Comparison of ENCODE assay signal across 8 cellular contexts in the genomic region with DNA sequence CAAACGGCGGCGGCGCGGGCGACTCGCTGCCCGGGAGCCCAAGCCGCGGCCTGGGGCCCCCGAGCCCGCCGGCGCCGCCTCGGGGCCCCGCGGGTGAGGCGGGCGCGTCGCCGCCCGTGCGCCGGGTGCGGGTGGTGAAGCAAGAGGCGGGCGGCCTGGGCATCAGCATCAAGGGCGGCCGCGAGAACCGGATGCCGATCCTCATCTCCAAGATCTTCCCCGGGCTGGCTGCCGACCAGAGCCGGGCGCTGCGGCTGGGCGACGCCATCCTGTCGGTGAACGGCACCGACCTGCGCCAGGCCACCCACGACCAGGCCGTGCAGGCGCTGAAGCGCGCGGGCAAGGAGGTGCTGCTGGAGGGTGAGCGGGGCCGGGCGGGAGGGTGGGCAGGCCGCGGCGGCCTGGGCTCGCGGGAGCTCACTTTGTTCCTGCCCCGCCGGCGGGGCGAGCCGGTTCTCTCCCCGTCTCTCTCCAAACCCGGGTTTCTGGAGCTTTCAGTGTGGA. TPM values are rescaled to one million over a fixed set of nuclear protein-coding genes. Genes with fewer than 3 reads are reported as not detected.
DNase-seq lines count a peak whose midpoint lies in the region; ATAC-seq, FAIRE-seq and TF ChIP-seq lines count a peak whose summit lies in the region.

No MANE protein-coding gene starts in this region.

- in situ Hi-C loops in KBM-7 (cut with MboI; ENCODE audit: low pct_unique_long_range_greater_than_20kb, low sequenced_read_pairs): no loop called here

- H2BK5ac ChIP-seq in H1 (ENCODE audit: low read depth, low read length): no peak overlapping the region; the same call in 1 of the 2 replicates

- peak overlapping the region; percentile 92; the same call in 1 of the 2 replicates for H4K8ac ChIP-seq in H1 (ENCODE audit: extremely low read depth, insufficient read depth, low read length)

- WGBS in H1 (ENCODE audit: extremely low coverage in 1 of 2, insufficient coverage in 1 of 2, insufficient read length in 1 of 2, insufficient replicate concordance in 2 of 2, low coverage in 1 of 2, low lambda C conversion rate in 2 of 2, missing lambda C conversion rate in 1 of 2), 2 experiments: 2% methylated on average over 44 of the region's 66 CpGs; no CpG with 5 or more reads in 1 of the 2 experiments

- H3K36me3 ChIP-seq in DOHH2 (ENCODE audit: control insufficient read depth, low read length) (no peaks in the 10 kb centered on the region), H1 (ENCODE audit: control insufficient read depth in 2 of 4, insufficient read depth in 4 of 4, low read length in 3 of 4) (no peaks in the 10 kb centered on the region)

- no peak overlapping the region for H4K5ac ChIP-seq in H1 (ENCODE audit: insufficient read length, low read depth, low read length)

- ATAC-seq in GM21526 (IDR thresholded peaks at IDR 0.05; ENCODE audit: low FRiP score, unreplicated experiment) (peak; percentile 30), omental fat pad (ENCODE audit: low FRiP score) (no peak)
- ATAC-seq in activated CD8-positive, alpha-beta T cell treated with anti-CD3 and anti-CD28 coated beads, Interleukin-2, amount 10 ng/mL, durations not matched to agents 7 days and 5 days: peak; percentile 42

- H3K27ac ChIP-seq in DOHH2 (ENCODE audit: low read depth, low read length): peak overlapping the region; percentile 64; the same call in 1 of the 2 replicates
- H3K27ac ChIP-seq in H1 (ENCODE audit: low read depth, low read length): peak overlapping the region; percentile 59; the same call in 1 of the 2 replicates

- H3F3A ChIP-seq in DOHH2 (ENCODE audit: control insufficient read depth, insufficient read depth): peaks cover 8% of the 10 kb centered on the region

- H3K9ac ChIP-seq in H1 (replicated peaks in 1 of 4; ENCODE audit: extremely low read depth in 1 of 4, low read depth in 3 of 4, low read length in 3 of 4): peak overlapping the region; percentile 73 to 98 (median 80)

- H3K9me3 ChIP-seq in DOHH2 (ENCODE audit: control insufficient read depth, insufficient read depth, low read length) (no peaks in the 10 kb centered on the region), H1 (ENCODE audit: insufficient read depth in 2 of 2, low read depth in 1 of 2, low read length in 1 of 2) (no peaks in the 10 kb centered on the region), mononuclear cell (ENCODE audit: low read depth, low read length) (no peaks in the 10 kb centered on the region)

- no peak overlapping the region for H2AK5ac ChIP-seq in H1 (ENCODE audit: low read depth, low read length)

- H3K9me2 ChIP-seq in DOHH2 (replicated peaks; ENCODE audit: control insufficient read depth, low read length): no peaks in the 10 kb centered on the region

- H2AFZ ChIP-seq in H1 (ENCODE audit: low read length): no peak overlapping the region

- H3K4me3 Mint-ChIP-seq in activated CD8-positive, alpha-beta T cell treated with anti-CD3 and anti-CD28 coated beads, Interleukin-2, amount 10 ng/mL, durations not matched to agents 7 days and 5 days: peak overlapping the region; percentile 88

- H3K36me3 Mint-ChIP-seq in activated CD8-positive, alpha-beta T cell treated with anti-CD3 and anti-CD28 coated beads, Interleukin-2, amount 10 ng/mL, durations not matched to agents 7 days and 5 days (ENCODE audit: low read depth): peaks cover 20% of the 10 kb centered on the region

- no peak for TF ChIP-seq RAD21 in H1 (IDR thresholded peaks at IDR 0.05 in 1 of 2, conservative IDR thresholded peaks at IDR 0.05 in 1 of 2; ENCODE audit: low read depth in 2 of 2, low read length in 2 of 2)

- CTCF ChIA-PET in activated CD8-positive, alpha-beta T cell treated with anti-CD3 and anti-CD28 coated beads, Interleukin-2, amount 10 ng/mL, durations not matched to agents 7 days and 5 days (lab: Charles Lee): interaction anchor here (1.3 to 3.0 kb wide), 7 partner anchors 11 to 123 kb away, joined by 3 to 19 read pairs (median 7); no protein-coding TSS in a partner anchor
- CTCF ChIA-PET in H1 (lab: Charles Lee; ENCODE audit: partially characterized antibody): interaction anchor here (1.0 kb wide), 1 partner anchor 35 kb away, joined by 4 read pairs; no protein-coding TSS in a partner anchor

- H3K14ac ChIP-seq in H1 (ENCODE audit: insufficient read length): no peak overlapping the region

- H3K4me3 ChIP-seq in DOHH2 (ENCODE audit: low read length) (peak overlapping the region; percentile 81), H1 (ENCODE audit: extremely low read depth in 1 of 4, insufficient read depth in 2 of 4, low read depth in 3 of 4, low read length in 4 of 4) (peak overlapping the region; percentile 85 to 96 (median 91)), mononuclear cell (ENCODE audit: low read length) (peak overlapping the region; percentile 71)

- H3K4me1 ChIP-seq in DOHH2 (ENCODE audit: control insufficient read depth, low read length): peaks cover 35% of the 10 kb centered on the region
- peaks cover 2 to 7% (median 5%) of the 10 kb centered on the region in 4 experiments; a peak in 4 of 7 replicates for H3K4me1 ChIP-seq in H1 (replicated peaks in 1 of 4; ENCODE audit: control insufficient read depth in 3 of 4, insufficient read depth in 4 of 4, low read length in 3 of 4)
- H3K4me1 ChIP-seq in mononuclear cell (ENCODE audit: insufficient read depth, low read length): peaks cover 51% of the 10 kb centered on the region

- no peak for TF ChIP-seq EP300 in H1 (IDR thresholded peaks at IDR 0.05; ENCODE audit: borderline replicate concordance in 1 of 2, low read depth in 2 of 2, low read length in 2 of 2)

- peaks cover 9% of the 10 kb centered on the region; the same call in 1 of the 2 replicates for H4K20me1 ChIP-seq in DOHH2 (ENCODE audit: control insufficient read depth, insufficient read depth, low read depth, low read length)
- no peaks in the 10 kb centered on the region for H4K20me1 ChIP-seq in H1 (replicated peaks in 1 of 2; ENCODE audit: control insufficient read depth in 1 of 2, insufficient read depth in 2 of 2, low read length in 2 of 2)

- H3K4me2 ChIP-seq in DOHH2 (ENCODE audit: low read length): peak overlapping the region; percentile 98
- peak overlapping the region; percentile 87 to 93 for H3K4me2 ChIP-seq in H1 (ENCODE audit: insufficient read depth in 1 of 2, low read depth in 2 of 2, low read length in 2 of 2)

- H2BK20ac ChIP-seq in H1 (ENCODE audit: low read length): no peak overlapping the region

- H3K27me3 ChIP-seq in DOHH2 (ENCODE audit: control insufficient read depth, low read length) (no peaks in the 10 kb centered on the region), H1 (replicated peaks in 1 of 4; ENCODE audit: control insufficient read depth in 3 of 4, extremely low read depth in 1 of 4, insufficient read depth in 3 of 4, low read length in 3 of 4) (no peaks in the 10 kb centered on the region), mononuclear cell (ENCODE audit: insufficient read depth, low read length) (peaks cover 8% of the 10 kb centered on the region)

- peaks cover 6% of the 10 kb centered on the region for H3K23me2 ChIP-seq in H1 (ENCODE audit: low read depth, low read length)

- no peak overlapping the region for H2BK15ac ChIP-seq in H1 (ENCODE audit: low read length)

- H3K79me1 ChIP-seq in H1 (ENCODE audit: low read depth, low read length): no peaks in the 10 kb centered on the region

- H3K4ac ChIP-seq in H1 (replicated peaks; ENCODE audit: insufficient read length, low read depth, low read length): no peak overlapping the region

- no peaks in the 10 kb centered on the region for H3K27me3 Mint-ChIP-seq in activated CD8-positive, alpha-beta T cell treated with anti-CD3 and anti-CD28 coated beads, Interleukin-2, amount 10 ng/mL, durations not matched to agents 7 days and 5 days (ENCODE audit: low read depth)

- H3K79me2 ChIP-seq in DOHH2 (ENCODE audit: control insufficient read depth, low read length): peaks cover 45% of the 10 kb centered on the region
- peaks cover 0 to 39% of the 10 kb centered on the region in 2 experiments; a peak in 2 of 4 replicates for H3K79me2 ChIP-seq in H1 (ENCODE audit: control insufficient read depth in 1 of 2, insufficient read depth in 2 of 2, low read length in 2 of 2)

- H3K27ac Mint-ChIP-seq in activated CD8-positive, alpha-beta T cell treated with anti-CD3 and anti-CD28 coated beads, Interleukin-2, amount 10 ng/mL, durations not matched to agents 7 days and 5 days: peak overlapping the region; percentile 87

- H2BK120ac ChIP-seq in H1 (replicated peaks; ENCODE audit: low read depth, low read length): no peak overlapping the region

- H3K9me3 Mint-ChIP-seq in activated CD8-positive, alpha-beta T cell treated with anti-CD3 and anti-CD28 coated beads, Interleukin-2, amount 10 ng/mL, durations not matched to agents 7 days and 5 days (ENCODE audit: insufficient read depth): no peaks in the 10 kb centered on the region

- no peak overlapping the region for H3K23ac ChIP-seq in H1 (ENCODE audit: insufficient read length)

- TF ChIP-seq CTCF in DOHH2 (IDR thresholded peaks at IDR 0.05; ENCODE audit: low read depth, low read length, poor library complexity, severe bottlenecking): no peak
- no peak for TF ChIP-seq CTCF in H1 (IDR thresholded peaks at IDR 0.05; ENCODE audit: control extremely low read depth in 1 of 3, insufficient read depth in 1 of 3, low read depth in 1 of 3, low read length in 3 of 3)
- TF ChIP-seq CTCF in omental fat pad (IDR thresholded peaks at IDR 0.05): no peak

- H3K18ac ChIP-seq in H1 (ENCODE audit: extremely low read depth, low read length): peak overlapping the region; percentile 86

- peak; percentile 16 for DNase-seq in KBM-7
- peak; percentile 51 for DNase-seq in activated CD8-positive, alpha-beta T cell treated with anti-CD3 and anti-CD28 coated beads, Interleukin-2, amount 10 ng/mL, durations not matched to agents 7 days and 5 days
- peak in 1 of 2 experiments; percentile 72 for DNase-seq in H1 (ENCODE audit: low read depth in 1 of 2, low spot score in 2 of 2)
- peak; percentile 42 for DNase-seq in stimulated activated naive CD4-positive, alpha-beta T cell treated with Interleukin-2 at 50 U/mL for 16 hours (lab: John Stamatoyannopoulos, UW)
- DNase-seq in omental fat pad (ENCODE audit: low spot score): no peak

- no peak overlapping the region for H3K56ac ChIP-seq in H1 (replicated peaks; ENCODE audit: insufficient read length, low read depth, low read length)

- peaks cover 50% of the 10 kb centered on the region for H3K4me1 Mint-ChIP-seq in activated CD8-positive, alpha-beta T cell treated with anti-CD3 and anti-CD28 coated beads, Interleukin-2, amount 10 ng/mL, durations not matched to agents 7 days and 5 days (ENCODE audit: low read depth)

- no peak overlapping the region for H2BK12ac ChIP-seq in H1 (ENCODE audit: low read depth, low read length)

- no peak overlapping the region for H4K91ac ChIP-seq in H1 (replicated peaks; ENCODE audit: insufficient read length, low read length)

- no peak for TF ChIP-seq POLR2A in H1 (IDR thresholded peaks at IDR 0.05; ENCODE audit: control extremely low read depth in 1 of 2, low read depth in 2 of 2, low read length in 2 of 2)

- POLR2A ChIA-PET in activated CD8-positive, alpha-beta T cell treated with anti-CD3 and anti-CD28 coated beads, Interleukin-2, amount 10 ng/mL, durations not matched to agents 7 days and 5 days (lab: Charles Lee): interaction anchor here (1.5 to 1.6 kb wide), 3 partner anchors 11 to 54 kb away, joined by 3 to 6 read pairs (median 5); a partner anchor contains a TSS
- POLR2A ChIA-PET in H1 (lab: Charles Lee; ENCODE audit: partially characterized antibody): interaction anchor here (0.8 to 2.5 kb wide), 15 partner anchors 8 to 739 kb away, joined by 3 to 12 read pairs (median 4); a partner anchor contains a TSS

- FAIRE-seq in H1 (lab: Jason Lieb, UNC): no peak

RNA-seq across cellular contexts. Expression of a gene that starts 0.5 kb away (rescaled TPM):
- 10 to 100 TPM; 24.3 to 25.5 TPM for total RNA-seq in activated CD8-positive, alpha-beta T cell treated with anti-CD3 and anti-CD28 coated beads, Interleukin-2, amount 10 ng/mL, durations not matched to agents 7 days and 5 days
- 16.1 and 19.6 TPM in 2 replicates for total RNA-seq in H1 (2021; fragmentation: NEBNext Ultra II Directional; extraction: Animal tissue kit (Norgen Biotek cat#: 25700))
- 6.0 and 8.9 TPM in 2 replicates for polyA plus RNA-seq in H1 (2011; rRNA removed)
- polyA plus RNA-seq in H1 (2011; cell fraction: cytosol; rRNA removed): 6.3 TPM
- 19.2 TPM for polyA plus RNA-seq in H1 (2011; cell fraction: nucleus; rRNA removed)
- 5.9 to 9.9 TPM (median 7.0 TPM) in 4 replicates for polyA plus RNA-seq in H1 (2012, experiment 1 of 2)
- polyA plus RNA-seq in H1 (2012, experiment 2 of 2): 0.96 TPM
- polyA plus RNA-seq in H1 (2013, experiment 1 of 2): 6.0 TPM
- polyA plus RNA-seq in H1 (2013, experiment 2 of 2): 5.3 TPM
- 15.2 and 17.5 TPM in 2 replicates for polyA minus RNA-seq in H1 (2011; rRNA and poly(A)+ RNA removed)
- 27.2 TPM for polyA minus RNA-seq in H1 (2011; cell fraction: cytosol; rRNA and poly(A)+ RNA removed)
- polyA minus RNA-seq in H1 (2011; cell fraction: nucleus; rRNA and poly(A)+ RNA removed): 22.7 TPM
- total RNA-seq in mononuclear cell (4.4 TPM), omental fat pad (10 to 100 TPM; 49.7 to 80.9 (median 59.3) TPM)

RNA-seq across cellular contexts. Expression of a gene that starts 55.0 kb away (rescaled TPM):
- 10 to 100 TPM; 56.3 to 59.7 TPM for total RNA-seq in activated CD8-positive, alpha-beta T cell treated with anti-CD3 and anti-CD28 coated beads, Interleukin-2, amount 10 ng/mL, durations not matched to agents 7 days and 5 days
- 101 TPM in 2 replicates for total RNA-seq in H1 (2021; fragmentation: NEBNext Ultra II Directional; extraction: Animal tissue kit (Norgen Biotek cat#: 25700))
- polyA plus RNA-seq in H1 (2011; rRNA removed): 71.8 and 118 TPM in 2 replicates
- polyA plus RNA-seq in H1 (2011; cell fraction: cytosol; rRNA removed): 97.1 TPM
- 79.0 TPM for polyA plus RNA-seq in H1 (2011; cell fraction: nucleus; rRNA removed)
- 79.5 to 93.4 TPM (median 87.5 TPM) in 4 replicates for polyA plus RNA-seq in H1 (2012, experiment 1 of 2)
- 49.1 TPM for polyA plus RNA-seq in H1 (2012, experiment 2 of 2)
- 56.7 TPM for polyA plus RNA-seq in H1 (2013, experiment 1 of 2)
- polyA plus RNA-seq in H1 (2013, experiment 2 of 2): 56.3 TPM
- 200 and 231 TPM in 2 replicates for polyA minus RNA-seq in H1 (2011; rRNA and poly(A)+ RNA removed)
- polyA minus RNA-seq in H1 (2011; cell fraction: cytosol; rRNA and poly(A)+ RNA removed): 63.9 TPM
- polyA minus RNA-seq in H1 (2011; cell fraction: nucleus; rRNA and poly(A)+ RNA removed): 44.5 TPM
- total RNA-seq in mononuclear cell (19.7 TPM), omental fat pad (10 to 100 TPM; 32.9 to 85.7 (median 35.9) TPM)

RNA-seq across cellular contexts. Expression of a gene that starts 55.1 kb away (rescaled TPM):
- 100 to 1,000 TPM; 132 to 143 TPM for total RNA-seq in activated CD8-positive, alpha-beta T cell treated with anti-CD3 and anti-CD28 coated beads, Interleukin-2, amount 10 ng/mL, durations not matched to agents 7 days and 5 days
- 138 and 146 TPM in 2 replicates for total RNA-seq in H1 (2021; fragmentation: NEBNext Ultra II Directional; extraction: Animal tissue kit (Norgen Biotek cat#: 25700))
- 114 and 163 TPM in 2 replicates for polyA plus RNA-seq in H1 (2011; rRNA removed)
- polyA plus RNA-seq in H1 (2011; cell fraction: cytosol; rRNA removed): 142 TPM
- 134 TPM for polyA plus RNA-seq in H1 (2011; cell fraction: nucleus; rRNA removed)
- 121 to 142 TPM (median 125 TPM) in 4 replicates for polyA plus RNA-seq in H1 (2012, experiment 1 of 2)
- 205 TPM for polyA plus RNA-seq in H1 (2012, experiment 2 of 2)
- 85.3 TPM for polyA plus RNA-seq in H1 (2013, experiment 1 of 2)
- polyA plus RNA-seq in H1 (2013, experiment 2 of 2): 88.1 TPM
- 161 and 182 TPM in 2 replicates for polyA minus RNA-seq in H1 (2011; rRNA and poly(A)+ RNA removed)
- 79.5 TPM for polyA minus RNA-seq in H1 (2011; cell fraction: cytosol; rRNA and poly(A)+ RNA removed)
- polyA minus RNA-seq in H1 (2011; cell fraction: nucleus; rRNA and poly(A)+ RNA removed): 44.1 TPM
- total RNA-seq in mononuclear cell (34.8 TPM), omental fat pad (10 to 100 TPM; 53.7 to 61.3 (median 57.4) TPM)
